In genomic region chr4:57020467-57021101, GRCh38 we compare ENCODE assay signal across 14 cellular contexts. TPM values are rescaled to one million over a fixed set of nuclear protein-coding genes. Genes with fewer than 3 reads are reported as not detected.
A peak's percentile ranks its signal among the peaks of the same experiment; 100 is the strongest.
DNase-seq lines count a peak whose midpoint lies in the region; ATAC-seq and TF ChIP-seq lines count a peak whose summit lies in the region.
"Had no signal": no experiment of that assay in that cellular context is flagged by ENCODE, and none has a peak within 500 bp of the region (broad histone marks: within the 10 kb centered on the region; RNA-seq: fewer than 3 reads in every experiment).

No MANE protein-coding gene starts in this region.

- peaks cover 40% of the 10 kb centered on the region for H3K36me3 Mint-ChIP-seq in endothelial cell (ENCODE audit: low read depth, unreplicated experiment)

- no peak for TF ChIP-seq CTCF in AG10803 (conservative IDR thresholded peaks at IDR 0.05; ENCODE audit: low read length)
- no peak for TF ChIP-seq CTCF in endothelial cell (IDR thresholded peaks at IDR 0.05; ENCODE audit: unreplicated experiment)

- H3K4me1 ChIP-seq in mesodermal cell (ENCODE audit: control insufficient read depth, insufficient read depth, low read length, poor library complexity, severe bottlenecking) = peaks cover 11% of the 10 kb centered on the region
- H3K4me1 ChIP-seq: lower lobe of right lung had no signal

- H3K4me3 ChIP-seq in AG10803 (ENCODE audit: low read length) = no peak overlapping the region
- no peak overlapping the region for H3K4me3 ChIP-seq in mesodermal cell (ENCODE audit: extremely low read depth, insufficient read depth, low read length, poor library complexity, severe bottlenecking)
- H3K4me3 ChIP-seq: GM23338, lower lobe of right lung, PC-9, skin epidermis had no signal

- H3K27me3 Mint-ChIP-seq in endothelial cell (ENCODE audit: unreplicated experiment) = no peaks in the 10 kb centered on the region

- DNase-seq in AG10803 (ENCODE audit: low read depth) = peak; percentile 83
- peak; percentile 82 for DNase-seq in LHCN-M2 (ENCODE audit: low read depth)
- DNase-seq in endothelial cell (ENCODE audit: low spot score) = no peak
- no peak for DNase-seq in NCI-H1105 treated with DMSO at 0.1 percent for 48 hours (lab: John Stamatoyannopoulos, UW)
- no peak for DNase-seq in NCI-H128 (lab: John Stamatoyannopoulos, UW; ENCODE audit: unreplicated experiment)
- no peak for DNase-seq in iPS-NIHi11 (ENCODE audit: low spot score)
- DNase-seq: lower lobe of right lung, NCI-H1436 treated with DMSO at 0.1 percent for 48 hours had no signal

- 80% methylated on average over 1 of the region's 5 CpGs; no CpG with 5 or more reads in 1 of the 2 experiments for WGBS in mesodermal cell (ENCODE audit: insufficient coverage in 2 of 2), 2 experiments

- ATAC-seq in GM19455 (IDR thresholded peaks at IDR 0.05; ENCODE audit: unreplicated experiment) = no peak
- ATAC-seq: GM23338, WTC11 had no signal

- no peak overlapping the region for H3K4me3 Mint-ChIP-seq in endothelial cell (ENCODE audit: unreplicated experiment)
- H3K4me3 Mint-ChIP-seq: GM23338, WTC11 had no signal

- no peaks in the 10 kb centered on the region for H3K9me3 Mint-ChIP-seq in endothelial cell (ENCODE audit: unreplicated experiment)
- H3K9me3 Mint-ChIP-seq: GM23338, WTC11 had no signal

- H3K27ac ChIP-seq in mesodermal cell (ENCODE audit: low read depth, low read length, severe bottlenecking) = peak overlapping the region; percentile 63
- H3K27ac ChIP-seq: lower lobe of right lung, PC-9 had no signal

- peaks cover 5% of the 10 kb centered on the region for H3K4me1 Mint-ChIP-seq in endothelial cell (ENCODE audit: unreplicated experiment)
- H3K4me1 Mint-ChIP-seq: GM23338, WTC11 had no signal

- H3K9me3 ChIP-seq in mesodermal cell (ENCODE audit: control insufficient read depth, low read length) = no peaks in the 10 kb centered on the region
- H3K9me3 ChIP-seq: lower lobe of right lung had no signal

- H3K36me3 ChIP-seq in mesodermal cell (ENCODE audit: control insufficient read depth, insufficient read depth, low read length) = peaks cover 90% of the 10 kb centered on the region

- peak overlapping the region; percentile 65 for H3K27ac Mint-ChIP-seq in endothelial cell (ENCODE audit: unreplicated experiment)
- H3K27ac Mint-ChIP-seq: GM23338, WTC11 had no signal

RNA-seq across cellular contexts. Expression of gene POLR2B, which starts 41.9 kb away (rescaled TPM):
- total RNA-seq in LHCN-M2 (2014; rRNA removed) = 129 and 139 TPM in 2 replicates
- 54.3 TPM for polyA plus RNA-seq in LHCN-M2 (2012)
- 95.5 TPM for total RNA-seq in endothelial cell (ENCODE audit: unreplicated experiment)
- 102 TPM for polyA plus RNA-seq in mesodermal cell (2013, experiment 1 of 2)
- polyA plus RNA-seq in mesodermal cell (2013, experiment 2 of 2) = 97.9 TPM

RNA-seq across cellular contexts. Expression of gene NOA1, which starts 43.2 kb away (rescaled TPM):
- total RNA-seq in LHCN-M2 (2014; rRNA removed) = 22.9 and 24.3 TPM in 2 replicates
- 9.7 TPM for polyA plus RNA-seq in LHCN-M2 (2012)
- total RNA-seq in endothelial cell (ENCODE audit: unreplicated experiment) = 20.3 TPM
- 16.0 TPM for polyA plus RNA-seq in mesodermal cell (2013, experiment 1 of 2)
- 16.8 TPM for polyA plus RNA-seq in mesodermal cell (2013, experiment 2 of 2)

Comparison
In these comparisons a context has a peak if more than half of its experiments do, and no peak if none do; other contexts are left out.
1. DNase-seq: peak in AG10803 (single experiment) and LHCN-M2 (single experiment); none in endothelial cell (single experiment), NCI-H1105 treated with DMSO at 0.1 percent for 48 hours (single experiment), NCI-H128 (single experiment) and iPS-NIHi11 (single experiment).